In the genomic region with DNA sequence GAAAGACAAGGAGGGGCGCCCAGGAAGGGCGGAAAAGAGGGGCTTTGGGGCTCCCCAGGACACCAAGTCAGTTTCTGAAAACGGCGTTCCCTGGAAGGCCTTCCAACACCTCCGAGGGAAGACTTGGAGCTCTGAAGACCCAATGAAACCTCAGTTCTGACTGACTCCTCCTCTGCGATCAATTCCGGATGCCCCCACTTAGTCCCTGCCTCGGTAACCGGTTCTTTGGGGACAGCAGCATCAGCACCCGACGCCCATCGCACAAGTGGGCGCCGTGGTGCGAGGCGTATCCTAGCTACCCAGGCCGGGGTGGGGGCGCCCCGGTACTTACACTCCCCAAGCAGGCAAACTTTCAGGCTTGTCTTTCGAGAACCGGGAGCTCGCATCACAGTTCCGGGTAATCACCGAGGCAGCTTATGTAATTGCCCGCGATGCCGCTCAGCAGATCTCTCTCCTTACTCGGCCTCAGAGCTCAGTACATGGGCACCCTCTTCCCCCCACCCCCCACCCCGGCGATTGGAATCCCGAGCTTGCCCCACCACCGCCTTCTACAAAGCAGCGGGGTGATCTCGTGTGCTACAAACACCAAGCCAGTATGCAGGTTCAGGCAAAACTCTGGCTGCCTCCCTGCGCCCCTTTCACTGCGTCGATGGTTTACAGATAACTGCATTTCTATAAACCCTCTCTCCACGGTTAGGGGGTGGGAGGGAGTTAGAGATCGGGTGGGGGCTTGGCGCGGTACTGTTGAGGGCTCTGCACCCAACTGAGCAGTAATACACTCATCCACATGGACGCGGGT, we compare ENCODE assay signal across 8 cellular contexts. TPM values are rescaled to one million over a fixed set of nuclear protein-coding genes. Genes with fewer than 3 reads are reported as not detected.
DNase-seq lines count a peak whose midpoint lies in the region; ATAC-seq and TF ChIP-seq lines count a peak whose summit lies in the region.

No MANE protein-coding gene starts in this region.

- peak overlapping the region; percentile 96 to 97 (median 96) for H3K4me3 Mint-ChIP-seq in brain
- peak overlapping the region; percentile 92 for H3K4me3 Mint-ChIP-seq in type B pancreatic cell

- H3K27me3 ChIP-seq in cardiac muscle cell (peaks cover 44% of the 10 kb centered on the region), kidney epithelial cell (ENCODE audit: control insufficient read depth, insufficient read depth, low read length) (no peaks in the 10 kb centered on the region)

- no peaks in the 10 kb centered on the region for H3K36me3 ChIP-seq in cardiac muscle cell
- no peaks in the 10 kb centered on the region for H3K36me3 ChIP-seq in kidney epithelial cell (ENCODE audit: control insufficient read depth, insufficient read depth, low read length)

- H3K27ac Mint-ChIP-seq in brain = peak overlapping the region; percentile 90 to 98 (median 94)
- H3K27ac Mint-ChIP-seq in type B pancreatic cell = peak overlapping the region; percentile 90

- H3K4me1 Mint-ChIP-seq in brain = peaks cover 46% of the 10 kb centered on the region
- H3K4me1 Mint-ChIP-seq in type B pancreatic cell (ENCODE audit: unreplicated experiment) = peaks cover 39% of the 10 kb centered on the region

- H3K9me3 Mint-ChIP-seq in brain (no peaks in the 10 kb centered on the region), type B pancreatic cell (no peaks in the 10 kb centered on the region)

- ATAC-seq in Right ventricle myocardium inferior (no peak), HG03460 (IDR thresholded peaks at IDR 0.05; ENCODE audit: unreplicated experiment) (no peak)

- peak overlapping the region; percentile 59 for H3K4me3 ChIP-seq in cardiac muscle cell
- H3K4me3 ChIP-seq in kidney epithelial cell (ENCODE audit: low read depth, low read length) = peak overlapping the region; percentile 98

- no peak for TF ChIP-seq CTCF in cardiac muscle cell (IDR thresholded peaks at IDR 0.05; ENCODE audit: low read depth, low read length)
- no peak for TF ChIP-seq CTCF in brain (conservative IDR thresholded peaks at IDR 0.05)
- no peak for TF ChIP-seq CTCF in kidney epithelial cell (IDR thresholded peaks at IDR 0.05; ENCODE audit: insufficient read depth, low read length, poor library complexity, severe bottlenecking)
- no peak for TF ChIP-seq CTCF in type B pancreatic cell (conservative IDR thresholded peaks at IDR 0.05)

- H3K4me1 ChIP-seq in cardiac muscle cell (ENCODE audit: low read depth) = peaks cover 4% of the 10 kb centered on the region

- H3K36me3 Mint-ChIP-seq in brain (no peaks in the 10 kb centered on the region), type B pancreatic cell (no peaks in the 10 kb centered on the region)

- peaks cover 25% of the 10 kb centered on the region for H3K27me3 Mint-ChIP-seq in brain
- H3K27me3 Mint-ChIP-seq in type B pancreatic cell = peaks cover 58% of the 10 kb centered on the region

- no peak overlapping the region for H3K27ac ChIP-seq in cardiac muscle cell

- peak; percentile 16 to 34 for DNase-seq in cardiac muscle cell (ENCODE audit: low read depth in 1 of 2, low spot score in 1 of 2)
- no peak for DNase-seq in Right ventricle myocardium inferior (ENCODE audit: missing footprints)
- DNase-seq in kidney epithelial cell (ENCODE audit: low read depth) = no peak
- DNase-seq in type B pancreatic cell (ENCODE audit: extremely low spot score, unreplicated experiment) = no peak
- DNase-seq in DMS79 treated with DMSO at 0.1 percent for 48 hours (lab: John Stamatoyannopoulos, UW) = no peak
- DNase-seq in cerebellar nuclear complex (lab: John Stamatoyannopoulos, UW) = no peak

- H3K9me3 ChIP-seq in cardiac muscle cell (ENCODE audit: low read depth) = no peaks in the 10 kb centered on the region

- intact Hi-C loops in Right ventricle myocardium inferior (cut with DNase I) = no loop called here

RNA-seq across cellular contexts. Expression of a gene that starts 2.0 kb away (rescaled TPM):
- total RNA-seq in cardiac muscle cell = 59.6 and 105 TPM in 2 replicates
- 19.0 and 27.3 TPM in 2 replicates for polyA plus RNA-seq in cardiac muscle cell
- 0.35 TPM for total RNA-seq in Right ventricle myocardium inferior
- polyA plus RNA-seq in brain (ENCODE audit: insufficient read depth, low read depth, low replicate concordance) = 15.7 TPM
- 35.3 and 49.4 TPM in 2 replicates for total RNA-seq in kidney epithelial cell
- 33.4 and 156 TPM in 2 replicates for total RNA-seq in type B pancreatic cell (ENCODE audit: low replicate concordance)

Comparison
In these comparisons a context has a peak if more than half of its experiments do, and no peak if none do; other contexts are left out.
1. DNase-seq: peak in cardiac muscle cell (2 of 2); none in Right ventricle myocardium inferior (single experiment), kidney epithelial cell (single experiment), type B pancreatic cell (single experiment), DMS79 treated with DMSO at 0.1 percent for 48 hours (single experiment) and cerebellar nuclear complex (0 of 2).
2. RNA of a gene that starts 2.0 kb away (total RNA-seq): 33.4 to 156 TPM in type B pancreatic cell, 59.6 to 105 TPM in cardiac muscle cell and 35.3 to 49.4 TPM in kidney epithelial cell; 0.35 TPM in Right ventricle myocardium inferior (single experiment); every median in the first group is over 10 times any median in the second.